ENCODE assay signal across 10 cellular contexts in the genomic region with DNA sequence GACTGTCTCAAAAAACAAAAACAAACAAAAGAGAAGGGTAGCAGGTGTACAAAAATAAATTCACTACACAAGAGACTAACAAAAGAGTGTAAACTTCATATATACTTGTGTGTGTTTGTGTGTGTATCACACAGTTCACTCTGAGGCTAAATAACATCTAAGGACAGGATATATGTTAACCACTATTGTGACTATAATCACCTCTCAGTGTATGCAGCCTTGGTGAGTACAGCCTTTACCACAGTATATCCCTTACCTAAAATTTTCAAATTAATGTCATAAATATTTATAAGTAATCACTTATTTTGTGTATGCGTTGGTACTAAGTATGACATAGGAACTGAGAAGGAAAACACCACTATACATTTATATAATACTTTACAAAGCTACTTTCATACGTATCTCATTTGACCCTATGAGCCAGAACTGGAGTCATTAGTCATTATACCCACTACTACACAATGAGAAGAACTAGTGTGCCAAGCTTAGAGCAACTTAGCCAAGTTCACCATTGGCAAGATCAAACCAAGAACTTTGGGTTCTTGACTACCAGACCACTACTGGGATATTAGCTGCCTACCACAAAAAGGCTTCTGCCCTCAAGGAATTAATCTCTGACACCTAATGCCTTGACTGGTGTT.
A peak's percentile ranks its signal among the peaks of the same experiment; 100 is the strongest.
DNase-seq lines count a peak whose midpoint lies in the region; ATAC-seq, FAIRE-seq and TF ChIP-seq lines count a peak whose summit lies in the region.
"Had no signal": no experiment of that assay in that cellular context is flagged by ENCODE, and none has a peak within 500 bp of the region (broad histone marks: within the 10 kb centered on the region; RNA-seq: fewer than 3 reads in every experiment).

No MANE protein-coding gene starts in this region.

- H3K56ac ChIP-seq in IMR-90 (ENCODE audit: extremely low read depth, insufficient read depth, low read length): no peak overlapping the region

- H2BK15ac ChIP-seq in IMR-90 (ENCODE audit: low read depth, low read length): peak overlapping the region; percentile 54; the same call in 1 of the 3 replicates

- H3K79me1 ChIP-seq in IMR-90 (ENCODE audit: low read depth in 1 of 2, low read length in 2 of 2): peaks cover 33 to 79% of the 10 kb centered on the region in 2 experiments

- H3K14ac ChIP-seq in IMR-90 (replicated peaks; ENCODE audit: low read depth, low read length): peak overlapping the region; percentile 70

- H3K27ac ChIP-seq in BLaER1 treated with 17β-estradiol and CSF1 and Interleukin-3, amounts not matched to agents 10 nM and 100 nM: 0 out of 22 replicates have a peak overlapping the region, but pooled peaks of 1 of the 11 experiments have one; percentile 4
- peak overlapping the region; percentile 43; the same call in 1 of the 2 replicates for H3K27ac ChIP-seq in IMR-90 (ENCODE audit: insufficient read depth, low read length)
- H3K27ac ChIP-seq in astrocyte (ENCODE audit: low read depth, low read length): peak overlapping the region; percentile 32
- peak overlapping the region; percentile 72 for H3K27ac ChIP-seq in psoas muscle

- intact Hi-C loops in IMR-90 (cut with micrococcal nuclease) (loop anchor here (2.0 kb wide), 1 partner anchor 50 kb away; no protein-coding TSS in a partner anchor), psoas muscle (cut with DNase I) (loop anchor here (2.0 to 5.0 kb wide), 2 partner anchors 40 to 42 kb away; no protein-coding TSS in a partner anchor)

- H3K9me3 Mint-ChIP-seq in astrocyte (ENCODE audit: unreplicated experiment): no peaks in the 10 kb centered on the region

- peak overlapping the region; percentile 6; the same call in 1 of the 2 replicates for H2AK5ac ChIP-seq in IMR-90 (ENCODE audit: low read depth, low read length)

- peak overlapping the region; percentile 58 for H3K23ac ChIP-seq in IMR-90 (ENCODE audit: low read depth, low read length)

- FAIRE-seq in astrocyte (lab: Jason Lieb, UNC): no peak

- no peak overlapping the region for H3K4me3 ChIP-seq in BLaER1 treated with 17β-estradiol and CSF1 and Interleukin-3, amounts not matched to agents 10 nM and 100 nM
- no peak overlapping the region for H3K4me3 ChIP-seq in IMR-90 (ENCODE audit: insufficient read depth, low read depth, low read length)
- H3K4me3 ChIP-seq in astrocyte (ENCODE audit: insufficient read depth, low read depth, low read length): no peak overlapping the region
- H3K4me3 ChIP-seq in psoas muscle: no peak overlapping the region

- BruUV-seq in IMR-90 (replicated peaks; lab: Mats Ljungman, UMichigan): no TSS peak

- H4K5ac ChIP-seq in IMR-90 (ENCODE audit: low read depth, low read length): peak overlapping the region; percentile 55; the same call in 1 of the 2 replicates

- WGBS in IMR-90 (ENCODE audit: extremely low coverage in 2 of 2, insufficient read length in 1 of 2), 2 experiments: 40% methylated on average over 1 of the region's 2 CpGs; no CpG with 5 or more reads in 1 of the 2 experiments
- 62 to 69% (median 63%) methylated on average over 2 of the region's 2 CpGs for WGBS in psoas muscle, 3 donors

- no peak for TF ChIP-seq RAD21 in IMR-90 (IDR thresholded peaks at IDR 0.05; ENCODE audit: low read length)

- ATAC-seq in IMR-90 (ENCODE audit: low read depth): no peak
- ATAC-seq in psoas muscle: no peak
- no peak for ATAC-seq in HG03469 (IDR thresholded peaks at IDR 0.05; ENCODE audit: unreplicated experiment)

- no peak for TF ChIP-seq POLR2A in IMR-90 (IDR thresholded peaks at IDR 0.05; ENCODE audit: low read depth, low read length)

- H3K4me2 ChIP-seq in BLaER1 treated with 17β-estradiol and CSF1 and Interleukin-3, amounts not matched to agents 10 nM and 100 nM: peak overlapping the region in 8 of 11 experiments; percentile 14 to 67 (median 44); a peak in 11 of 22 replicates
- H3K4me2 ChIP-seq in IMR-90 (ENCODE audit: low read depth, low read length) (no peak overlapping the region), astrocyte (ENCODE audit: low read length) (peak overlapping the region; percentile 55)

- H2BK5ac ChIP-seq in IMR-90 (ENCODE audit: low read depth, low read length, poor library complexity, severe bottlenecking): peak overlapping the region; percentile 59

- TF ChIP-seq CTCF in IMR-90 (conservative IDR thresholded peaks at IDR 0.05; ENCODE audit: low read depth, low read length) (no peak), astrocyte (IDR thresholded peaks at IDR 0.05; ENCODE audit: insufficient read depth, low read depth, low read length) (no peak), psoas muscle (IDR thresholded peaks at IDR 0.05) (no peak)

- H3K18ac ChIP-seq in IMR-90 (ENCODE audit: low read depth, low read length): peak overlapping the region; percentile 30; the same call in 1 of the 2 replicates

- no peaks in the 10 kb centered on the region for H3K9me3 ChIP-seq in BLaER1 treated with 17β-estradiol and CSF1 and Interleukin-3, amounts not matched to agents 10 nM and 100 nM (replicated peaks in 1 of 11)
- H3K9me3 ChIP-seq in IMR-90 (ENCODE audit: control insufficient read depth, insufficient read depth, low read length): no peaks in the 10 kb centered on the region
- no peaks in the 10 kb centered on the region for H3K9me3 ChIP-seq in astrocyte (ENCODE audit: insufficient read depth, low read depth, low read length)
- H3K9me3 ChIP-seq in psoas muscle: no peaks in the 10 kb centered on the region

- H4K8ac ChIP-seq in IMR-90 (ENCODE audit: low read depth in 2 of 2, low read length in 2 of 2): peak overlapping the region in 1 of 2 experiments; percentile 63; a peak in 1 of 4 replicates

- peaks cover 0 to 26% (median 17%) of the 10 kb centered on the region in 11 experiments; a peak in 15 of 22 replicates for H3K36me3 ChIP-seq in BLaER1 treated with 17β-estradiol and CSF1 and Interleukin-3, amounts not matched to agents 10 nM and 100 nM
- H3K36me3 ChIP-seq in IMR-90 (ENCODE audit: control insufficient read depth, insufficient read depth, low read length) (peaks cover 4% of the 10 kb centered on the region; the same call in 1 of the 2 replicates), astrocyte (ENCODE audit: insufficient read depth, low read length) (peaks cover 4% of the 10 kb centered on the region), psoas muscle (ENCODE audit: insufficient read depth in 1 of 2, low read depth in 1 of 2) (no peaks in the 10 kb centered on the region)

- peaks cover 0 to 71% (median 7%) of the 10 kb centered on the region in 11 experiments; a peak in 9 of 22 replicates for H4K20me1 ChIP-seq in BLaER1 treated with 17β-estradiol and CSF1 and Interleukin-3, amounts not matched to agents 10 nM and 100 nM
- peaks cover 24% of the 10 kb centered on the region for H4K20me1 ChIP-seq in IMR-90 (ENCODE audit: insufficient read depth, low read length)
- H4K20me1 ChIP-seq in astrocyte (ENCODE audit: insufficient read depth, low read length): peaks cover 47% of the 10 kb centered on the region

- dilution Hi-C loops in IMR-90 (cut with HindIII; ENCODE audit: low sequenced_read_pairs, unreplicated experiment): no loop called here

- CTCF ChIA-PET in IMR-90 (lab: Yijun Ruan, JAX): interaction anchor here (1.7 kb wide), 1 partner anchor 38 kb away, joined by 4 read pairs; no protein-coding TSS in a partner anchor

- H3K27ac Mint-ChIP-seq in astrocyte (ENCODE audit: unreplicated experiment): peak overlapping the region; percentile 47

- H2AFZ ChIP-seq in IMR-90 (replicated peaks; ENCODE audit: low read length, poor library complexity) (no peak overlapping the region), astrocyte (ENCODE audit: low read depth, low read length) (no peak overlapping the region)

- peaks cover 10% of the 10 kb centered on the region for H3K36me3 Mint-ChIP-seq in astrocyte (ENCODE audit: low read depth, unreplicated experiment)

- peaks cover 25% of the 10 kb centered on the region for H3K4me1 Mint-ChIP-seq in astrocyte (ENCODE audit: low read depth, unreplicated experiment)

- POLR2A ChIA-PET in IMR-90 (lab: Charles Lee; ENCODE audit: unreplicated experiment): no interaction called here

- H2BK20ac ChIP-seq in IMR-90 (ENCODE audit: low read depth, low read length): peak overlapping the region; percentile 49; the same call in 1 of the 2 replicates

- in situ Hi-C loops in IMR-90 (cut with MboI; ENCODE audit: low sequenced_read_pairs) (no loop called here), ACHN (cut with HindIII; ENCODE audit: low pct_ligation_motif_present, low pct_unique_long_range_greater_than_20kb, low sequenced_read_pairs) (no loop called here)

- H3K27me3 ChIP-seq in BLaER1 treated with 17β-estradiol and CSF1 and Interleukin-3, amounts not matched to agents 10 nM and 100 nM: no peaks in the 10 kb centered on the region
- H3K27me3 ChIP-seq in IMR-90 (ENCODE audit: control insufficient read depth, insufficient read depth, low read length) (no peaks in the 10 kb centered on the region), astrocyte (ENCODE audit: insufficient read depth, low read length) (no peaks in the 10 kb centered on the region), psoas muscle (ENCODE audit: insufficient read depth in 3 of 3, low read length in 2 of 3) (no peaks in the 10 kb centered on the region)

- peak overlapping the region; percentile 60 for H4K91ac ChIP-seq in IMR-90 (ENCODE audit: insufficient read depth, low read depth, low read length)

- peaks cover 31% of the 10 kb centered on the region for H3K9me1 ChIP-seq in IMR-90 (ENCODE audit: insufficient read depth, low read length)

- peaks cover 95% of the 10 kb centered on the region for H3K79me2 ChIP-seq in astrocyte (ENCODE audit: insufficient read depth, low read length)

- no peak overlapping the region for H3K4me3 Mint-ChIP-seq in astrocyte (ENCODE audit: unreplicated experiment)

- no peak overlapping the region for H2AK9ac ChIP-seq in IMR-90 (replicated peaks; ENCODE audit: low read depth, low read length, poor library complexity)

- H3K4me1 ChIP-seq in BLaER1 treated with 17β-estradiol and CSF1 and Interleukin-3, amounts not matched to agents 10 nM and 100 nM: peaks cover 43 to 62% (median 55%) of the 10 kb centered on the region in 10 experiments
- peaks cover 25% of the 10 kb centered on the region for H3K4me1 ChIP-seq in IMR-90 (ENCODE audit: control insufficient read depth, insufficient read depth, low read length)
- peaks cover 29% of the 10 kb centered on the region for H3K4me1 ChIP-seq in astrocyte (ENCODE audit: insufficient read depth, low read length)
- peaks cover 60% of the 10 kb centered on the region for H3K4me1 ChIP-seq in psoas muscle

- H3K27me3 Mint-ChIP-seq in astrocyte (ENCODE audit: low read depth, unreplicated experiment): no peaks in the 10 kb centered on the region

- H2BK120ac ChIP-seq in IMR-90 (ENCODE audit: low read depth, low read length): peak overlapping the region; percentile 59

- DNase-seq in IMR-90 (no peak), astrocyte (ENCODE audit: low read depth) (no peak), psoas muscle (no peak), NCI-H226 (no peak), glomerular visceral epithelial cell (ENCODE audit: extremely low spot score) (no peak), ACHN (no peak)
- DNase-seq: NCI-H187, posterior cingulate gyrus had no signal

- H3K9ac ChIP-seq in BLaER1 treated with 17β-estradiol and CSF1 and Interleukin-3, amounts not matched to agents 10 nM and 100 nM: 0 out of 22 replicates have a peak overlapping the region, but pooled peaks of 1 of the 11 experiments have one; percentile 25
- H3K9ac ChIP-seq in IMR-90 (ENCODE audit: low read depth, low read length) (no peak overlapping the region), astrocyte (ENCODE audit: low read length) (no peak overlapping the region)

- peak overlapping the region; percentile 58 for H3K4ac ChIP-seq in IMR-90 (ENCODE audit: low read depth, low read length)
